ENCODE assay signal across 12 cellular contexts in genomic region chr6:15305496-15305895, GRCh38. TPM values are rescaled to one million over a fixed set of nuclear protein-coding genes. Genes with fewer than 3 reads are reported as not detected.
DNase-seq lines count a peak whose midpoint lies in the region; ATAC-seq, FAIRE-seq and TF ChIP-seq lines count a peak whose summit lies in the region.
"Had no signal": no experiment of that assay in that cellular context is flagged by ENCODE, and none has a peak within 500 bp of the region (broad histone marks: within the 10 kb centered on the region; RNA-seq: fewer than 3 reads in every experiment).

No MANE protein-coding gene starts in this region.

- peaks cover 2% of the 10 kb centered on the region for H3K36me3 ChIP-seq in K562 (ENCODE audit: control insufficient read depth, insufficient read depth, low read length)

- TF ChIP-seq POLR2A in K562 (conservative IDR thresholded peaks at IDR 0.05) = no peak

- H3K9ac ChIP-seq in K562 (ENCODE audit: insufficient read depth in 1 of 2, low read depth in 2 of 2, low read length in 2 of 2) = peak overlapping the region in 1 of 2 experiments; percentile 72; a peak in 1 of 4 replicates

- no peak for TF ChIP-seq RAD21 in K562 (CRISPR knock-in tag; conservative IDR thresholded peaks at IDR 0.05 in 1 of 2, IDR thresholded peaks at IDR 0.05 in 1 of 2)

- H2AFZ ChIP-seq in K562 (ENCODE audit: low read depth, low read length) = no peak overlapping the region

- H3K4me3 ChIP-seq in GM08714 (ENCODE audit: low read length) (peak overlapping the region; percentile 41; the same call in 1 of the 2 replicates), K562 (no peak overlapping the region)
- H3K4me3 ChIP-seq: dorsolateral prefrontal cortex had no signal

- intact Hi-C loops in K562 (cut with micrococcal nuclease) = no loop called here

- H4K20me1 ChIP-seq in K562 (replicated peaks; ENCODE audit: control insufficient read depth, insufficient read depth, low read length) = peaks cover 18% of the 10 kb centered on the region; the same call in 1 of the 2 replicates

- no peaks in the 10 kb centered on the region for H3K9me3 ChIP-seq in K562 (replicated peaks; ENCODE audit: control insufficient read depth, insufficient read depth, low read depth, low read length)

- in situ Hi-C loops in K562 (cut with MboI) = no loop called here

- no peak for TF ChIP-seq CTCF in K562 (IDR thresholded peaks at IDR 0.05 in 2 of 3, conservative IDR thresholded peaks at IDR 0.05 in 1 of 3; ENCODE audit: insufficient read depth in 2 of 3, low read depth in 1 of 3, low read length in 3 of 3)

- POLR2A ChIA-PET in K562 (lab: Yijun Ruan, JAX) = interaction anchor here (1.1 to 2.3 kb wide), 6 partner anchors 8 to 18 kb away, joined by 3 to 9 read pairs (median 5); no protein-coding TSS in a partner anchor

- H3K9me1 ChIP-seq in K562 (ENCODE audit: control insufficient read depth, insufficient read depth, low read length) = peaks cover 3% of the 10 kb centered on the region

- H3K27me3 ChIP-seq in K562 (ENCODE audit: control insufficient read depth in 2 of 2, insufficient read depth in 2 of 2, low read length in 2 of 2) = no peaks in the 10 kb centered on the region
- H3K27me3 ChIP-seq: dorsolateral prefrontal cortex had no signal

- no TSS peak for BruUV-seq in K562 (replicated peaks; lab: Mats Ljungman, UMichigan)

- no peak overlapping the region for H3K27ac ChIP-seq in K562 (ENCODE audit: extremely low read depth, low read depth, low read length)

- CTCF ChIA-PET in K562 (lab: Yijun Ruan, JAX; ENCODE audit: low intra/inter-chr PET ratio) = no interaction called here

- ATAC-seq in GM19467 (IDR thresholded peaks at IDR 0.05; ENCODE audit: unreplicated experiment) = peak; percentile 45
- peak; percentile 56 for ATAC-seq in HG03432 (IDR thresholded peaks at IDR 0.05; ENCODE audit: unreplicated experiment)
- ATAC-seq in K562 = no peak

- peaks cover 32 to 69% of the 10 kb centered on the region in 2 experiments for H3K4me1 ChIP-seq in K562 (replicated peaks in 1 of 2; ENCODE audit: control insufficient read depth in 2 of 2, insufficient read depth in 2 of 2, low read length in 2 of 2)

- H3K4me2 ChIP-seq in K562 (ENCODE audit: insufficient read depth, low read length) = peak overlapping the region; percentile 5; the same call in 1 of the 2 replicates

- DNase-seq in K562 (ENCODE audit: extremely low read depth in 1 of 4, low spot score in 3 of 4) = no peak
- DNase-seq in effector CD4-positive, alpha-beta T cell = no peak
- DNase-seq in dermis blood vessel endothelial cell = no peak
- no peak for DNase-seq in GM03348 (ENCODE audit: low spot score)
- no peak for DNase-seq in NCI-H1436 treated with DMSO at 0.1 percent for 48 hours (lab: John Stamatoyannopoulos, UW)
- DNase-seq: Calu3, dorsolateral prefrontal cortex, NCI-H2029 had no signal

- peaks cover 98% of the 10 kb centered on the region for H3K79me2 ChIP-seq in K562 (ENCODE audit: control insufficient read depth, insufficient read depth, low read length)

- no peak for FAIRE-seq in K562 (lab: Jason Lieb, UNC)
- FAIRE-seq: urothelium cell line had no signal

- TF ChIP-seq EP300 in K562 (IDR thresholded peaks at IDR 0.05; ENCODE audit: low read length) = no peak

TF ChIP-seq in K562, 482 proteins besides CTCF, POLR2A, EP300 and RAD21:
- no peak for TF ChIP-seq ILK (tag; IDR thresholded peaks at IDR 0.05; ENCODE audit: borderline replicate concordance, low read depth)
- TF ChIP-seq, protein P1, sequence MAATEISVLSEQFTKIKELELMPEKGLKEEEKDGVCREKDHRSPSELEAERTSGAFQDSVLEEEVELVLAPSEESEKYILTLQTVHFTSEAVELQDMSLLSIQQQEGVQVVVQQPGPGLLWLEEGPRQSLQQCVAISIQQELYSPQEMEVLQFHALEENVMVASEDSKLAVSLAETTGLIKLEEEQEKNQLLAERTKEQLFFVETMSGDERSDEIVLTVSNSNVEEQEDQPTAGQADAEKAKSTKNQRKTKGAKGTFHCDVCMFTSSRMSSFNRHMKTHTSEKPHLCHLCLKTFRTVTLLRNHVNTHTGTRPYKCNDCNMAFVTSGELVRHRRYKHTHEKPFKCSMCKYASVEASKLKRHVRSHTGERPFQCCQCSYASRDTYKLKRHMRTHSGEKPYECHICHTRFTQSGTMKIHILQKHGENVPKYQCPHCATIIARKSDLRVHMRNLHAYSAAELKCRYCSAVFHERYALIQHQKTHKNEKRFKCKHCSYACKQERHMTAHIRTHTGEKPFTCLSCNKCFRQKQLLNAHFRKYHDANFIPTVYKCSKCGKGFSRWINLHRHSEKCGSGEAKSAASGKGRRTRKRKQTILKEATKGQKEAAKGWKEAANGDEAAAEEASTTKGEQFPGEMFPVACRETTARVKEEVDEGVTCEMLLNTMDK (IDR thresholded peaks at IDR 0.05; ENCODE audit: borderline replicate concordance, insufficient read depth, low read depth, low read length, poor library complexity, severe bottlenecking) = no peak
- TF ChIP-seq ZFPM2 (CRISPR knock-in tag; IDR thresholded peaks at IDR 0.05) = no peak
- TF ChIP-seq NCOA4 (IDR thresholded peaks at IDR 0.05; ENCODE audit: partially characterized antibody) = no peak
- TF ChIP-seq CREBBP (IDR thresholded peaks at IDR 0.05; ENCODE audit: low read depth, low read length) = no peak
- no peak for TF ChIP-seq E2F3 (CRISPR knock-in tag; IDR thresholded peaks at IDR 0.05)
- TF ChIP-seq GTF2A2 (tag; IDR thresholded peaks at IDR 0.05) = no peak
- TF ChIP-seq MNT (conservative IDR thresholded peaks at IDR 0.05) = no peak
- TF ChIP-seq NFIX (CRISPR knock-in tag; IDR thresholded peaks at IDR 0.05; ENCODE audit: low read depth) = no peak
- TF ChIP-seq SLC30A9 (CRISPR knock-in tag; IDR thresholded peaks at IDR 0.05) = no peak
- TF ChIP-seq GTF2E2 (tag; IDR thresholded peaks at IDR 0.05) = no peak
- TF ChIP-seq, protein P2, sequence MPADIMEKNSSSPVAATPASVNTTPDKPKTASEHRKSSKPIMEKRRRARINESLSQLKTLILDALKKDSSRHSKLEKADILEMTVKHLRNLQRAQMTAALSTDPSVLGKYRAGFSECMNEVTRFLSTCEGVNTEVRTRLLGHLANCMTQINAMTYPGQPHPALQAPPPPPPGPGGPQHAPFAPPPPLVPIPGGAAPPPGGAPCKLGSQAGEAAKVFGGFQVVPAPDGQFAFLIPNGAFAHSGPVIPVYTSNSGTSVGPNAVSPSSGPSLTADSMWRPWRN (IDR thresholded peaks at IDR 0.05; ENCODE audit: low read depth) = no peak
- TF ChIP-seq ZHX1 (conservative IDR thresholded peaks at IDR 0.05; ENCODE audit: low read length) = no peak

RNA-seq across cellular contexts. Expression of gene JARID2, which starts 59.6 kb away (rescaled TPM):
- 56.9 and 64.3 TPM in 2 replicates for total RNA-seq in K562 (2011; cell fraction: chromatin; rRNA removed; ENCODE audit: low replicate concordance)
- 33.0 and 36.0 TPM in 2 replicates for total RNA-seq in K562 (2011; cell fraction: nucleolus; rRNA removed)
- total RNA-seq in K562 (2011; cell fraction: nucleoplasm; rRNA removed) = 32.8 and 33.1 TPM in 2 replicates
- 15.5 and 17.4 TPM in 2 replicates for total RNA-seq in K562 (2014; rRNA removed)
- total RNA-seq in K562 (2014; rRNA removed; fragmentation: Illumina TruSeq; extraction: Trizol) = 14.9 and 16.9 TPM in 2 replicates
- total RNA-seq in K562 (2015; rRNA removed; fragmentation: Illumina TruSeq; extraction: Trizol) = 16.1 and 16.5 TPM in 2 replicates
- 23.8 and 29.0 TPM in 2 replicates for total RNA-seq in K562 (2021)
- polyA plus RNA-seq in K562 (2011; rRNA removed) = 15.7 and 16.8 TPM in 2 replicates
- 13.0 and 13.9 TPM in 2 replicates for polyA plus RNA-seq in K562 (2011; cell fraction: cytosol; rRNA removed)
- polyA plus RNA-seq in K562 (2011; cell fraction: nucleus; rRNA removed) = 30.2 and 41.3 TPM in 2 replicates
- 14.1 and 15.7 TPM in 2 replicates for polyA plus RNA-seq in K562 (2012)
- polyA plus RNA-seq in K562 (2014; fragmentation: Illumina TruSeq; extraction: Trizol) = 21.7 and 22.5 TPM in 2 replicates
- 1 to 10 TPM; 5.0 to 6.7 TPM for polyA plus RNA-seq in K562 (2014; fragmentation: Nextera tagmentation; extraction: Ambion mirVana)
- polyA plus RNA-seq in K562 (2014; rRNA removed) = 12.7 and 15.6 TPM in 2 replicates
- 30.8 and 34.8 TPM in 2 replicates for polyA minus RNA-seq in K562 (2011; rRNA and poly(A)+ RNA removed)
- polyA minus RNA-seq in K562 (2011; cell fraction: cytosol; rRNA and poly(A)+ RNA removed) = 17.8 and 22.9 TPM in 2 replicates
- 23.2 and 32.0 TPM in 2 replicates for polyA minus RNA-seq in K562 (2011; cell fraction: nucleus; rRNA and poly(A)+ RNA removed)
- 15.3 and 17.6 TPM in 2 replicates for total RNA-seq in dermis blood vessel endothelial cell
